Comparison of ENCODE assay signal across 8 cellular contexts in the genomic region with DNA sequence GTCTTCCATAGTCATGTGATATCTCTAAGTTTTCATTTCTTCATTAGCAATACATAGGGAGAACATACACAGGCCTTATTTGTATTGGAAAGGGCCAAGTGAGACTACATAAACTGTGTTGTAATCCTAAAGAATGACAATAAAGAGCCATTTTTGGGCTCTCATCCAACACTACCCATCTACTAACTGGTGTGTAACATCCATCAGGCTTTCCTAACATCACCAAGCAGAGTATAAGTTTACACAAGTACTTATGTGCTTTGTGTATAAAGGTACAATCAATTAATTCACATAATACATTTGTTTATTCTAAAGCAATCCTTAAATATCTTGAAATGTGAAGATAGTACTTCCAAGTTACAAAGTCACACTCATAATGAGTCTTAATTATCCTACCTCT. TPM values are rescaled to one million over a fixed set of nuclear protein-coding genes. Genes with fewer than 3 reads are reported as not detected.
"Had no signal": no experiment of that assay in that cellular context is flagged by ENCODE, and none has a peak within 500 bp of the region (broad histone marks: within the 10 kb centered on the region; RNA-seq: fewer than 3 reads in every experiment).

No MANE protein-coding gene starts in this region.

RNA-seq across cellular contexts. Expression of gene AGAP5, which starts 2.6 kb away (rescaled TPM):
- total RNA-seq: RPMI7951 had no signal

RNA-seq across cellular contexts. Expression of gene SYNPO2L, which starts 39.5 kb away (rescaled TPM):
- total RNA-seq: activated CD4-positive, alpha-beta memory T cell treated with anti-CD3 and anti-CD28 coated beads, Interleukin-2, amount 10 ng/mL, durations not matched to agents 7 days and 5 days; bronchial epithelial cell; M059J; RPMI7951 had no signal

RNA-seq across cellular contexts. Expression of gene MYOZ1, which starts 54.0 kb away (rescaled TPM):
- total RNA-seq: activated CD4-positive, alpha-beta memory T cell treated with anti-CD3 and anti-CD28 coated beads, Interleukin-2, amount 10 ng/mL, durations not matched to agents 7 days and 5 days; activated CD8-positive, alpha-beta memory T cell treated with anti-CD3 and anti-CD28 coated beads, Interleukin-2, amount 10 ng/mL, durations not matched to agents 7 days and 5 days; bronchial epithelial cell; LHCN-M2; RPMI7951; T-helper 1 cell treated with Interleukin-12 subunit alpha and Interleukin-12 subunit beta and Interleukin-4 antibody, amounts not matched to agents 30 ng/mL and 1 ng/mL, for 36 hours; T-helper 2 cell treated with Interferon-gamma antibody and Interleukin-4, amounts not matched to agents 100 ng/mL and 5 ng/mL, for 36 hours had no signal
